In genomic region chr9:6907772-6908381, GRCh38 we compare ENCODE assay signal across 8 cellular contexts.
DNase-seq lines count a peak whose midpoint lies in the region; ATAC-seq and TF ChIP-seq lines count a peak whose summit lies in the region.

No MANE protein-coding gene starts in this region.

- no peaks in the 10 kb centered on the region for H3K27me3 Mint-ChIP-seq in activated T-helper 1 cell treated with anti-CD3 and anti-CD28 coated beads, Interleukin-12 subunit alpha, Interleukin-12 subunit beta, Interleukin-2, Interleukin-4 antibody, amounts not matched to agents 30 ng/mL and 10 ng/mL and 1 ng/mL, durations not matched to agents 14 hours and 24 hours and 36 hours (ENCODE audit: insufficient read depth)

- no peaks in the 10 kb centered on the region for H3K9me2 ChIP-seq in GM23248 (ENCODE audit: insufficient read depth)

- no peak overlapping the region for H3K9ac ChIP-seq in GM23248

- H3K27me3 ChIP-seq in GM23248 (replicated peaks; ENCODE audit: insufficient read depth): no peaks in the 10 kb centered on the region

- H3K9me3 Mint-ChIP-seq in activated T-helper 1 cell treated with anti-CD3 and anti-CD28 coated beads, Interleukin-12 subunit alpha, Interleukin-12 subunit beta, Interleukin-2, Interleukin-4 antibody, amounts not matched to agents 30 ng/mL and 10 ng/mL and 1 ng/mL, durations not matched to agents 14 hours and 24 hours and 36 hours: no peaks in the 10 kb centered on the region

- H3F3A ChIP-seq in GM23248 (ENCODE audit: insufficient read depth): no peaks in the 10 kb centered on the region

- no peaks in the 10 kb centered on the region for H3K4me1 Mint-ChIP-seq in activated T-helper 1 cell treated with anti-CD3 and anti-CD28 coated beads, Interleukin-12 subunit alpha, Interleukin-12 subunit beta, Interleukin-2, Interleukin-4 antibody, amounts not matched to agents 30 ng/mL and 10 ng/mL and 1 ng/mL, durations not matched to agents 14 hours and 24 hours and 36 hours (ENCODE audit: low read depth)

- DNase-seq in ACHN (peak; percentile 59), GM23248 (peak; percentile 48), iris pigment epithelial cell (ENCODE audit: low read depth) (peak; percentile 37), iPS-NIHi7 (ENCODE audit: extremely low spot score) (no peak), HEK293T (ENCODE audit: extremely low spot score) (no peak), ureter (ENCODE audit: low spot score) (no peak)
- no peak for DNase-seq in activated T-helper 1 cell treated with anti-CD3 and anti-CD28 coated beads, Interleukin-12 subunit alpha, Interleukin-12 subunit beta, Interleukin-2, Interleukin-4 antibody, amounts not matched to agents 30 ng/mL and 10 ng/mL and 1 ng/mL, durations not matched to agents 14 hours and 24 hours and 36 hours (ENCODE audit: low spot score)

- CTCF ChIA-PET in HEK293T (lab: Yijun Ruan, JAX): no interaction called here

- H3K4me3 Mint-ChIP-seq in activated T-helper 1 cell treated with anti-CD3 and anti-CD28 coated beads, Interleukin-12 subunit alpha, Interleukin-12 subunit beta, Interleukin-2, Interleukin-4 antibody, amounts not matched to agents 30 ng/mL and 10 ng/mL and 1 ng/mL, durations not matched to agents 14 hours and 24 hours and 36 hours: no peak overlapping the region

- H3K4me2 ChIP-seq in GM23248 (ENCODE audit: unreplicated experiment): no peak overlapping the region

- H3K36me3 Mint-ChIP-seq in activated T-helper 1 cell treated with anti-CD3 and anti-CD28 coated beads, Interleukin-12 subunit alpha, Interleukin-12 subunit beta, Interleukin-2, Interleukin-4 antibody, amounts not matched to agents 30 ng/mL and 10 ng/mL and 1 ng/mL, durations not matched to agents 14 hours and 24 hours and 36 hours (ENCODE audit: low read depth): no peaks in the 10 kb centered on the region

- H3K4me1 ChIP-seq in GM23248 (ENCODE audit: insufficient read depth): peaks cover 10% of the 10 kb centered on the region

- H3K9me3 ChIP-seq in GM23248 (ENCODE audit: low read depth): no peaks in the 10 kb centered on the region

- in situ Hi-C loops in ACHN (cut with HindIII; ENCODE audit: low pct_ligation_motif_present, low pct_unique_long_range_greater_than_20kb, low sequenced_read_pairs): no loop called here
- in situ Hi-C loops in GM23248 (cut with MboI): loop anchor here (25.0 kb wide), 1 partner anchor 629 kb away; no protein-coding TSS in a partner anchor

- H3K79me2 ChIP-seq in GM23248 (ENCODE audit: insufficient read depth): no peaks in the 10 kb centered on the region

- H3K36me3 ChIP-seq in GM23248 (ENCODE audit: low read depth): no peaks in the 10 kb centered on the region; the same call in 1 of the 2 replicates

- intact Hi-C loops in activated T-helper 1 cell treated with anti-CD3 and anti-CD28 coated beads, Interleukin-12 subunit alpha, Interleukin-12 subunit beta, Interleukin-2, Interleukin-4 antibody, amounts not matched to agents 30 ng/mL and 10 ng/mL and 1 ng/mL, durations not matched to agents 14 hours and 24 hours and 36 hours (cut with micrococcal nuclease): no loop called here

- no peak overlapping the region for H2AFZ ChIP-seq in GM23248

- no peak overlapping the region for H3K27ac Mint-ChIP-seq in activated T-helper 1 cell treated with anti-CD3 and anti-CD28 coated beads, Interleukin-12 subunit alpha, Interleukin-12 subunit beta, Interleukin-2, Interleukin-4 antibody, amounts not matched to agents 30 ng/mL and 10 ng/mL and 1 ng/mL, durations not matched to agents 14 hours and 24 hours and 36 hours

- H4K20me1 ChIP-seq in GM23248 (ENCODE audit: insufficient read depth): no peaks in the 10 kb centered on the region

- POLR2A ChIA-PET in HEK293T (lab: Yijun Ruan, JAX): no interaction called here

- ATAC-seq in SK-N-SH treated with all-trans-retinoic acid at 6 μM for 48 hours: peak; percentile 77

- H3K4me3 ChIP-seq in GM23248: no peak overlapping the region

- 82 to 85% methylated on average over 4 of the region's 4 CpGs for WGBS in GM23248 (ENCODE audit: low coverage in 1 of 2, low lambda C conversion rate in 2 of 2, missing lambda C conversion rate in 2 of 2), 2 experiments

- H3K27ac ChIP-seq in GM23248: no peak overlapping the region

TF ChIP-seq in SK-N-SH treated with all-trans-retinoic acid at 6 μM for 48 hours, 23 proteins besides CTCF, POLR2A, EP300 and RAD21:
- no peak for TF ChIP-seq ZNF565 (CRISPR knock-in tag; conservative IDR thresholded peaks at IDR 0.05; ENCODE audit: low read depth)

TF ChIP-seq in HEK293T, 16 proteins besides CTCF, POLR2A, EP300 and RAD21:
- TF ChIP-seq FOXM1 (IDR thresholded peaks at IDR 0.05; ENCODE audit: borderline replicate concordance) (no peak), ARNT (IDR thresholded peaks at IDR 0.05) (no peak), NFRKB (IDR thresholded peaks at IDR 0.05) (no peak), HDGF (IDR thresholded peaks at IDR 0.05; ENCODE audit: borderline replicate concordance) (no peak), FOXK2 (IDR thresholded peaks at IDR 0.05) (no peak), TARDBP (IDR thresholded peaks at IDR 0.05) (no peak), ZNF384 (IDR thresholded peaks at IDR 0.05) (no peak)
TF ChIP-seq in HEK293T: peak in this region for 0.

Comparison
In these comparisons a context has a peak if more than half of its experiments do, and no peak if none do; other contexts are left out.
1. DNase-seq: peak in ACHN (single experiment), GM23248 (single experiment) and iris pigment epithelial cell (single experiment); none in iPS-NIHi7 (single experiment), activated T-helper 1 cell treated with anti-CD3 and anti-CD28 coated beads, Interleukin-12 subunit alpha, Interleukin-12 subunit beta, Interleukin-2, Interleukin-4 antibody, amounts not matched to agents 30 ng/mL and 10 ng/mL and 1 ng/mL, durations not matched to agents 14 hours and 24 hours and 36 hours (single experiment), HEK293T (single experiment) and ureter (single experiment).